In genomic region chr5:84724683-84725082, GRCh38 we compare ENCODE assay signal across 18 cellular contexts.
DNase-seq lines count a peak whose midpoint lies in the region; ATAC-seq and TF ChIP-seq lines count a peak whose summit lies in the region.
"Had no signal": no experiment of that assay in that cellular context is flagged by ENCODE, and none has a peak within 500 bp of the region (broad histone marks: within the 10 kb centered on the region; RNA-seq: fewer than 3 reads in every experiment).

No MANE protein-coding gene starts in this region.

- H2AK9ac ChIP-seq in IMR-90 (replicated peaks; ENCODE audit: low read depth, low read length, poor library complexity) = no peak overlapping the region

- no peak overlapping the region for H3K23ac ChIP-seq in IMR-90 (ENCODE audit: low read depth, low read length)

- H4K5ac ChIP-seq in IMR-90 (ENCODE audit: low read depth, low read length) = no peak overlapping the region

- no peak overlapping the region for H4K8ac ChIP-seq in IMR-90 (ENCODE audit: low read depth in 2 of 2, low read length in 2 of 2)

- no peak overlapping the region for H2BK20ac ChIP-seq in IMR-90 (ENCODE audit: low read depth, low read length)

- TF ChIP-seq RAD21 in IMR-90 (IDR thresholded peaks at IDR 0.05; ENCODE audit: low read length) = no peak

- H3K4me1 ChIP-seq in IMR-90 (ENCODE audit: control insufficient read depth, insufficient read depth, low read length) = no peaks in the 10 kb centered on the region
- H3K4me1 ChIP-seq: heart right ventricle had no signal

- intact Hi-C loops in IMR-90 (cut with micrococcal nuclease) = no loop called here

- no peak overlapping the region for H3K14ac ChIP-seq in IMR-90 (replicated peaks; ENCODE audit: low read depth, low read length)

- H3K36me3 Mint-ChIP-seq in immature natural killer cell = no peaks in the 10 kb centered on the region
- H3K36me3 Mint-ChIP-seq: naive thymus-derived CD4-positive, alpha-beta T cell had no signal

- no peaks in the 10 kb centered on the region for H3K9me1 ChIP-seq in IMR-90 (ENCODE audit: insufficient read depth, low read length)

- no peak overlapping the region for H3K27ac ChIP-seq in IMR-90 (ENCODE audit: insufficient read depth, low read length)
- no peak overlapping the region for H3K27ac ChIP-seq in brain microvascular endothelial cell
- H3K27ac ChIP-seq: heart right ventricle had no signal

- H2BK120ac ChIP-seq in IMR-90 (ENCODE audit: low read depth, low read length) = no peak overlapping the region

- TF ChIP-seq CTCF in IMR-90 (conservative IDR thresholded peaks at IDR 0.05; ENCODE audit: low read depth, low read length) (no peak), brain microvascular endothelial cell (IDR thresholded peaks at IDR 0.05; ENCODE audit: low read depth, low read length, missing control alignments) (no peak)

- dilution Hi-C loops in IMR-90 (cut with HindIII; ENCODE audit: low sequenced_read_pairs, unreplicated experiment) = no loop called here

- H3K4me3 ChIP-seq in IMR-90 (ENCODE audit: insufficient read depth, low read depth, low read length) = no peak overlapping the region
- no peak overlapping the region for H3K4me3 ChIP-seq in brain microvascular endothelial cell (ENCODE audit: low read depth, low read length)
- H3K4me3 ChIP-seq: GM23338, heart right ventricle had no signal

- no peak overlapping the region for H3K18ac ChIP-seq in IMR-90 (ENCODE audit: low read depth, low read length)

- no peak overlapping the region for H4K91ac ChIP-seq in IMR-90 (ENCODE audit: insufficient read depth, low read depth, low read length)

- CTCF ChIA-PET in IMR-90 (lab: Yijun Ruan, JAX) = interaction anchor here (0.6 kb wide), 1 partner anchor 303 kb away, joined by 5 read pairs; no protein-coding TSS in a partner anchor

- peak; percentile 66; the same call in 1 of the 2 replicates for ATAC-seq in IMR-90 (ENCODE audit: low read depth)
- ATAC-seq: GM23338; heart right ventricle; HepG2; naive thymus-derived CD4-positive, alpha-beta T cell had no signal

- DNase-seq in A172 (ENCODE audit: low spot score) (peak; percentile 28), IMR-90 (peak; percentile 75), brain microvascular endothelial cell (peak; percentile 76), inferior parietal cortex (ENCODE audit: extremely low spot score) (peak; percentile 33), T-helper 2 cell (no peak), SW480 (ENCODE audit: low spot score) (no peak), immature natural killer cell (no peak)
- DNase-seq in activated CD4-positive, alpha-beta T cell treated with anti-CD3 and anti-CD28 coated beads for 4 hours = no peak
- DNase-seq: activated gamma-delta T cell treated with Interleukin-2 at 50 U/mL for 16 hours; heart right ventricle; naive thymus-derived CD4-positive, alpha-beta T cell; NCI-H1048; NCI-H2171 treated with DMSO at 0.1 percent for 48 hours; SK-N-SH; stimulated activated CD4-positive, alpha-beta T cell treated with anti-CD3 and anti-CD28 coated beads, Interleukin-4, amount 100 ng/mL, for 1 hour; trophoblast cell had no signal

- H2AFZ ChIP-seq in IMR-90 (replicated peaks; ENCODE audit: low read length, poor library complexity) = no peak overlapping the region
- H2AFZ ChIP-seq: GM23338 had no signal

- no peaks in the 10 kb centered on the region for H3K27me3 Mint-ChIP-seq in immature natural killer cell (ENCODE audit: low read depth in 3 of 3)
- H3K27me3 Mint-ChIP-seq: naive thymus-derived CD4-positive, alpha-beta T cell had no signal

- no peaks in the 10 kb centered on the region for H3K79me1 ChIP-seq in IMR-90 (ENCODE audit: low read depth in 1 of 2, low read length in 2 of 2)

- H3K4me1 Mint-ChIP-seq in immature natural killer cell = no peaks in the 10 kb centered on the region
- H3K4me1 Mint-ChIP-seq: naive thymus-derived CD4-positive, alpha-beta T cell had no signal

- H2BK5ac ChIP-seq in IMR-90 (ENCODE audit: low read depth, low read length, poor library complexity, severe bottlenecking) = no peak overlapping the region

- H3K4me2 ChIP-seq in IMR-90 (ENCODE audit: low read depth, low read length) = no peak overlapping the region
- H3K4me2 ChIP-seq: GM23338, SK-N-SH had no signal

- no peaks in the 10 kb centered on the region for H4K20me1 ChIP-seq in IMR-90 (ENCODE audit: insufficient read depth, low read length)

- H3K27ac Mint-ChIP-seq in immature natural killer cell = no peak overlapping the region
- H3K27ac Mint-ChIP-seq: GM23338; naive thymus-derived CD4-positive, alpha-beta T cell had no signal

- H2BK15ac ChIP-seq in IMR-90 (ENCODE audit: low read depth, low read length) = no peak overlapping the region

- H3K9ac ChIP-seq in IMR-90 (ENCODE audit: low read depth, low read length) = no peak overlapping the region
- H3K9ac ChIP-seq: SK-N-SH had no signal

- no peaks in the 10 kb centered on the region for H3K36me3 ChIP-seq in IMR-90 (ENCODE audit: control insufficient read depth, insufficient read depth, low read length)
- H3K36me3 ChIP-seq in brain microvascular endothelial cell (replicated peaks) = no peaks in the 10 kb centered on the region
- H3K36me3 ChIP-seq: heart right ventricle had no signal

- no peak overlapping the region for H3K56ac ChIP-seq in IMR-90 (ENCODE audit: extremely low read depth, insufficient read depth, low read length)

- POLR2A ChIA-PET in IMR-90 (lab: Charles Lee; ENCODE audit: unreplicated experiment) = no interaction called here

- H3K4me3 Mint-ChIP-seq in immature natural killer cell = no peak overlapping the region
- H3K4me3 Mint-ChIP-seq: GM23338; naive thymus-derived CD4-positive, alpha-beta T cell had no signal

- no peak for TF ChIP-seq POLR2A in IMR-90 (IDR thresholded peaks at IDR 0.05; ENCODE audit: low read depth, low read length)

- peaks cover 13 to 41% (median 20%) of the 10 kb centered on the region in 6 donors for H3K9me3 Mint-ChIP-seq in immature natural killer cell

- no CpG with 5 or more reads among the region's 1 CpG for WGBS in IMR-90 (ENCODE audit: extremely low coverage in 2 of 2, insufficient read length in 1 of 2), 2 experiments

- H3K27me3 ChIP-seq in IMR-90 (ENCODE audit: control insufficient read depth, insufficient read depth, low read length) (no peaks in the 10 kb centered on the region), brain microvascular endothelial cell (replicated peaks) (no peaks in the 10 kb centered on the region)
- H3K27me3 ChIP-seq: heart right ventricle had no signal

- no peak overlapping the region for H2AK5ac ChIP-seq in IMR-90 (ENCODE audit: low read depth, low read length)

- H3K9me3 ChIP-seq in IMR-90 (ENCODE audit: control insufficient read depth, insufficient read depth, low read length) = no peaks in the 10 kb centered on the region
- H3K9me3 ChIP-seq: SK-N-SH had no signal

- BruUV-seq in IMR-90 (replicated peaks; lab: Mats Ljungman, UMichigan) = no TSS peak

- no peak overlapping the region for H3K4ac ChIP-seq in IMR-90 (ENCODE audit: low read depth, low read length)

- in situ Hi-C loops in IMR-90 (cut with MboI; ENCODE audit: low sequenced_read_pairs) = no loop called here
- in situ Hi-C loops in brain microvascular endothelial cell (cut with HindIII; ENCODE audit: low pct_ligation_motif_present, low sequenced_read_pairs) = no loop called here

TF ChIP-seq in IMR-90, 13 proteins besides CTCF, POLR2A, EP300 and RAD21:
- no peak for TF ChIP-seq BHLHE40 (IDR thresholded peaks at IDR 0.05; ENCODE audit: low read depth, low read length)
- peak; percentile 19; the same call in 1 of the 2 replicates for TF ChIP-seq NFE2L2 (IDR thresholded peaks at IDR 0.05; ENCODE audit: low read depth, low read length)
- TF ChIP-seq FOS (IDR thresholded peaks at IDR 0.05; ENCODE audit: low read depth, low read length) = peak; percentile 56; the same call in 1 of the 2 replicates
- no peak for TF ChIP-seq USF2 (IDR thresholded peaks at IDR 0.05; ENCODE audit: low read depth, low read length)

Comparison
In these comparisons a context has a peak if more than half of its experiments do, and no peak if none do; other contexts are left out.
1. DNase-seq: peak in A172 (single experiment), IMR-90 (single experiment), brain microvascular endothelial cell (single experiment) and inferior parietal cortex (single experiment); none in T-helper 2 cell (0 of 5), activated CD4-positive, alpha-beta T cell treated with anti-CD3 and anti-CD28 coated beads for 4 hours (0 of 2), SW480 (single experiment) and immature natural killer cell (0 of 3).